ENCODE assay signal across 8 cellular contexts in the genomic region with DNA sequence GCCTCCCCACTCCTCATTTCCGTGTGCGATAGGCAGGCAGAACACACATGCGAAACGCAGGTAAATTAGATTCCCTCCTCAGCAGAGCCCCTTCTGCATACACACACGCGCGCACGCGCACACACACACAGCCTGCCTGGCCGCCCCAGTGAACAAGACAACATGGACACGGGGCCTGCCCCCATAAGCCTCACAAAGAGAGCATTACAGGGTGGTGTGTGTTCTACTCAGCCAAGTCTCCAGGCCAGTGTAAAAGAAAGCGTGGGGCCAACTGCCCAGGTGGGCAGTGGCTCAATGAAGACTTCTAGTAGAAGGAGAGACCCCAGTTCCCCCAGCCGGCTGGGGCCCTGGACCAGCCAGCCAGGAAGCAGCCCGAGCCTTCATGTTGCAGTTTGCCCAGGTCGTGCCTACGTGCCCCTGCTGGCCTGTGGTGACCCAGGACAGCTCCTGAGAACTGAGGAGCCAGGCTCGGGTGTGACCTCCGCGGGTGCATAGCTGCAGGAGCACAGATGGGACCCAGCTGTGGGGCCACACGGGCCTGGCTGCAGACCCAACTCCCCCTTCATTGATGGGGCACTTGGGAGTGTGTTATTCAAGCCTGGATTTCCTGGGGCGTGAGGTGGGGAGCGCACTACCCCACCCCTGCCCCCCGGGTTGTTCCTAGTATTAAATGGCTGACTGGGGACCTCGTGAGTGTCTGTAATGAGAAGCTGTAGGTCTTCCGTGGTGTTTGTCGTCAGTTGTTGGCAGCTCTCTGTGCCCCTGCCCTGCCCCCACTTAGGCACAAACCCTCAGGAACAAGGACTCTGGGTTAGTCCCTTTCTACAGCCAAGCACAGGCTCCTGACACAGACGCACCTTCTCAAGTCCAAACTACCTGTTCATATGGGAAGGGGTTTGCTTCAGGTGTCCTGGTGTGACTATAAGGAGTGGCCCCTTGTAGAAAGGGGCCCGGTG. TPM values are rescaled to one million over a fixed set of nuclear protein-coding genes. Genes with fewer than 3 reads are reported as not detected.
DNase-seq lines count a peak whose midpoint lies in the region; ATAC-seq lines count a peak whose summit lies in the region.
"Had no signal": no experiment of that assay in that cellular context is flagged by ENCODE, and none has a peak within 500 bp of the region (broad histone marks: within the 10 kb centered on the region; RNA-seq: fewer than 3 reads in every experiment).

No MANE protein-coding gene starts in this region.

- no peaks in the 10 kb centered on the region for H3K27me3 ChIP-seq in HUES6 (ENCODE audit: control insufficient read depth, insufficient read depth, low read length)
- no peaks in the 10 kb centered on the region for H3K27me3 ChIP-seq in iPS-15b (ENCODE audit: control insufficient read depth, insufficient read depth, low read length)
- H3K27me3 ChIP-seq: MG63 had no signal

- H3K27ac ChIP-seq in HUES6 (ENCODE audit: low read depth, low read length) (peak overlapping the region; percentile 83; the same call in 1 of the 2 replicates), SK-N-MC (0 out of 2 replicates have a peak overlapping the region, but pooled peaks have one; percentile 26)

- H3K4me1 ChIP-seq in HUES6 (ENCODE audit: control insufficient read depth, insufficient read depth, low read length) (peaks cover 60% of the 10 kb centered on the region), iPS-15b (ENCODE audit: control insufficient read depth, insufficient read depth, low read length) (peaks cover 24% of the 10 kb centered on the region)

- H3K4me3 ChIP-seq in HUES6 (ENCODE audit: low read depth, low read length) (no peak overlapping the region), SK-N-MC (no peak overlapping the region), iPS-15b (ENCODE audit: low read depth, low read length) (no peak overlapping the region)
- H3K4me3 ChIP-seq: MG63 had no signal

- H3K36me3 ChIP-seq in HUES6 (ENCODE audit: control insufficient read depth, insufficient read depth, low read length) (peaks cover 10% of the 10 kb centered on the region), SK-N-MC (ENCODE audit: insufficient read depth, low read length) (no peaks in the 10 kb centered on the region), iPS-15b (ENCODE audit: control insufficient read depth, insufficient read depth, low read length) (peaks cover 12% of the 10 kb centered on the region)
- H3K36me3 ChIP-seq: MG63 had no signal

- DNase-seq in SK-N-MC (ENCODE audit: low read depth, low spot score) (no peak), sciatic nerve (ENCODE audit: low spot score) (no peak), NCI-H774 (lab: John Stamatoyannopoulos, UW) (no peak), NCI-H128 (lab: John Stamatoyannopoulos, UW; ENCODE audit: unreplicated experiment) (no peak)
- DNase-seq: MG63 had no signal

- ATAC-seq in sciatic nerve = peak; percentile 7
- no peak for ATAC-seq in HG03354 (IDR thresholded peaks at IDR 0.05; ENCODE audit: poor library complexity, severe bottlenecking, unreplicated experiment)

- no peaks in the 10 kb centered on the region; the same call in 1 of the 2 replicates for H3K9me3 ChIP-seq in HUES6 (ENCODE audit: control insufficient read depth, insufficient read depth, low read depth, low read length)
- no peaks in the 10 kb centered on the region for H3K9me3 ChIP-seq in SK-N-MC (ENCODE audit: low read depth, low read length)
- no peaks in the 10 kb centered on the region for H3K9me3 ChIP-seq in iPS-15b (ENCODE audit: control insufficient read depth, insufficient read depth, low read length)
- H3K9me3 ChIP-seq: MG63 had no signal

- intact Hi-C loops in sciatic nerve (cut with DNase I) = no loop called here

- H3K9ac ChIP-seq in HUES6 (ENCODE audit: low read length) (peak overlapping the region; percentile 70), SK-N-MC (ENCODE audit: insufficient read length) (no peak overlapping the region), iPS-15b (ENCODE audit: low read depth, low read length) (peak overlapping the region; percentile 65)

RNA-seq across cellular contexts. Expression of a gene that starts 39.3 kb away (rescaled TPM):
- 18.5 TPM for total RNA-seq in sciatic nerve
